Comparison of ENCODE assay signal across 13 cellular contexts in genomic region chr12:26287666-26288408, GRCh38.
A peak's percentile ranks its signal among the peaks of the same experiment; 100 is the strongest.
DNase-seq lines count a peak whose midpoint lies in the region; ATAC-seq and TF ChIP-seq lines count a peak whose summit lies in the region.
"Had no signal": no experiment of that assay in that cellular context is flagged by ENCODE, and none has a peak within 500 bp of the region (broad histone marks: within the 10 kb centered on the region; RNA-seq: fewer than 3 reads in every experiment).

No MANE protein-coding gene starts in this region.

- no peaks in the 10 kb centered on the region for H3K9me3 Mint-ChIP-seq in CD4-positive, alpha-beta T cell
- no peaks in the 10 kb centered on the region for H3K9me3 Mint-ChIP-seq in natural killer cell
- H3K9me3 Mint-ChIP-seq: CD8-positive, alpha-beta T cell; neural crest cell had no signal

- no peaks in the 10 kb centered on the region for H3K27me3 ChIP-seq in right cardiac atrium (ENCODE audit: control insufficient read depth, insufficient read depth)
- H3K27me3 ChIP-seq in CD4-positive, alpha-beta T cell (ENCODE audit: control insufficient read depth, insufficient read depth, low read length): no peaks in the 10 kb centered on the region
- H3K27me3 ChIP-seq: colonic mucosa had no signal

- DNase-seq in astrocyte of the hippocampus (ENCODE audit: low read depth, low spot score): peak; percentile 89
- DNase-seq in right cardiac atrium: peak; percentile 44 to 71 (median 67)
- DNase-seq in GM19240 (ENCODE audit: insufficient read length, low spot score): no peak
- DNase-seq in CD4-positive, alpha-beta T cell: no peak
- no peak for DNase-seq in natural killer cell
- DNase-seq: activated T-cell treated with anti-CD3 and anti-CD28 coated beads, Interleukin-2, amount 50 U/mL, for 48 hours; CD8-positive, alpha-beta T cell; colonic mucosa had no signal

- POLR2A ChIA-PET in CD4-positive, alpha-beta T cell (lab: Charles Lee): interaction anchor here (0.7 kb wide), 1 partner anchor 10 kb away, joined by 4 read pairs; no protein-coding TSS in a partner anchor

- no peak overlapping the region for H3K4me3 Mint-ChIP-seq in CD4-positive, alpha-beta T cell
- H3K4me3 Mint-ChIP-seq in natural killer cell: no peak overlapping the region
- H3K4me3 Mint-ChIP-seq: CD8-positive, alpha-beta T cell; neural crest cell had no signal

- H3K27me3 Mint-ChIP-seq in CD4-positive, alpha-beta T cell: no peaks in the 10 kb centered on the region
- peaks cover 0 to 4% of the 10 kb centered on the region in 2 donors for H3K27me3 Mint-ChIP-seq in natural killer cell (ENCODE audit: low read depth in 2 of 2)

- intact Hi-C loops in right cardiac atrium (cut with DNase I): loop anchor here in 1 of 4 donors (10.0 kb wide), 1 partner anchor 163 kb away; the partner anchor contains the start of gene BHLHE41
- intact Hi-C loops in CD4-positive, alpha-beta T cell (cut with DNase I, micrococcal nuclease): no loop called here
- intact Hi-C loops in natural killer cell (cut with micrococcal nuclease): no loop called here

- peak; percentile 62 for ATAC-seq in HG02610 (IDR thresholded peaks at IDR 0.05; ENCODE audit: unreplicated experiment)
- peak; percentile 73 to 81 for ATAC-seq in right cardiac atrium
- no peak for ATAC-seq in CD4-positive, alpha-beta T cell (ENCODE audit: poor library complexity)
- no peak for ATAC-seq in GM19328 (IDR thresholded peaks at IDR 0.05; ENCODE audit: unreplicated experiment)
- no peak for ATAC-seq in natural killer cell
- ATAC-seq: CD8-positive, alpha-beta T cell; GM12878 had no signal

- CTCF ChIA-PET in CD4-positive, alpha-beta T cell (lab: Charles Lee): no interaction called here

- no peaks in the 10 kb centered on the region for H3K36me3 Mint-ChIP-seq in CD4-positive, alpha-beta T cell (ENCODE audit: low read depth)
- no peaks in the 10 kb centered on the region for H3K36me3 Mint-ChIP-seq in natural killer cell
- H3K36me3 Mint-ChIP-seq: CD8-positive, alpha-beta T cell had no signal

- WGBS in right cardiac atrium: 62% methylated on average over 14 of the region's 14 CpGs

- no peak overlapping the region for H3K27ac Mint-ChIP-seq in CD4-positive, alpha-beta T cell
- no peak overlapping the region for H3K27ac Mint-ChIP-seq in natural killer cell
- H3K27ac Mint-ChIP-seq: CD8-positive, alpha-beta T cell had no signal

- TF ChIP-seq CTCF in CD4-positive, alpha-beta T cell (IDR thresholded peaks at IDR 0.05): no peak
- TF ChIP-seq CTCF in natural killer cell (IDR thresholded peaks at IDR 0.05): no peak

- H3K4me1 ChIP-seq in right cardiac atrium (ENCODE audit: control insufficient read depth, insufficient read depth, low read length): peaks cover 7% of the 10 kb centered on the region
- H3K4me1 ChIP-seq: colonic mucosa had no signal

- no peaks in the 10 kb centered on the region for H3K9me3 ChIP-seq in right cardiac atrium (ENCODE audit: control insufficient read depth, low read length)
- no peaks in the 10 kb centered on the region for H3K9me3 ChIP-seq in CD4-positive, alpha-beta T cell (ENCODE audit: control insufficient read depth, low read length)
- H3K9me3 ChIP-seq: colonic mucosa had no signal

- H3K4me3 ChIP-seq in right cardiac atrium (ENCODE audit: low read length): no peak overlapping the region
- H3K4me3 ChIP-seq in skin epidermis: no peak overlapping the region
- H3K4me3 ChIP-seq: colonic mucosa, GM12878 had no signal

- H3K27ac ChIP-seq in right cardiac atrium (ENCODE audit: low read length) (peak overlapping the region; percentile 69), skin epidermis (peak overlapping the region in 17 of 21 experiments; percentile 11 to 85 (median 58))
- H3K27ac ChIP-seq in CD4-positive, alpha-beta T cell (ENCODE audit: low read depth, low read length): no peak overlapping the region
- H3K27ac ChIP-seq: colonic mucosa had no signal

- H3K4me1 Mint-ChIP-seq in CD4-positive, alpha-beta T cell (ENCODE audit: low read depth): no peaks in the 10 kb centered on the region
- no peaks in the 10 kb centered on the region for H3K4me1 Mint-ChIP-seq in natural killer cell

Comparison
In these comparisons a context has a peak if more than half of its experiments do, and no peak if none do; other contexts are left out.
1. ATAC-seq: peak in HG02610 (single experiment) and right cardiac atrium (2 of 2); none in CD4-positive, alpha-beta T cell (single experiment), GM19328 (single experiment) and natural killer cell (0 of 3).
2. DNase-seq: peak in astrocyte of the hippocampus (single experiment) and right cardiac atrium (3 of 3); none in GM19240 (single experiment), CD4-positive, alpha-beta T cell (0 of 10) and natural killer cell (single experiment).